17 cellular contexts compared by ENCODE assay signal in the genomic region with DNA sequence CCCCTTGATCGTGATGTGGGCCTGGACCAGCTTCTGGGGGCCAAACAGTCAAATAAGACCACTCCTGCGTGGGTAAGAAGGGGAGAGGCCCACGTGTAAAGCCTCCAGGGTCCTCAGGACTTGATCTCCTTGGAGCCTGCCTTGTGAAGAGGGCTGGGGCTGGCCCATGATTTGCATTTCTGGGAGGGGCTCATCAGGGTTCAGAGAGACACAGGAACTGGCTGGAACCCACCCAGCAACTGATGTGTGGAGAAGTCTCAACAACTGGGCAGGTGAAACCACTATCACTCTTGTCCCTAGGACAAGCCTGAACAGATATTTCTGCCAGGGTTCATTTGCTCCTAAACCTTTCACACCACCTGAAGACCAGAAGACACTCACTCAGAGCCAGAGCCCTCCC.
DNase-seq lines count a peak whose midpoint lies in the region; TF ChIP-seq lines count a peak whose summit lies in the region.
"Had no signal": no experiment of that assay in that cellular context is flagged by ENCODE, and none has a peak within 500 bp of the region (broad histone marks: within the 10 kb centered on the region; RNA-seq: fewer than 3 reads in every experiment).

No MANE protein-coding gene starts in this region.

- no peak overlapping the region for H3K27ac ChIP-seq in H9 (ENCODE audit: insufficient read length, low read depth, low read length)
- H3K27ac ChIP-seq: RWPE1, SJSA1 had no signal

- no peak overlapping the region for H2BK20ac ChIP-seq in H9 (ENCODE audit: low read depth, low read length, poor library complexity, severe bottlenecking)

- no peak overlapping the region for H3K23ac ChIP-seq in H9 (ENCODE audit: insufficient read length, low read depth, low read length)

- no peaks in the 10 kb centered on the region for H3K27me3 Mint-ChIP-seq in H9 (ENCODE audit: low read depth)
- H3K27me3 Mint-ChIP-seq in brain, result peaks cover 10% of the 10 kb centered on the region

- no peak overlapping the region for H2BK12ac ChIP-seq in H9 (ENCODE audit: insufficient read length, low read depth, low read length)

- intact Hi-C loops in posterior vena cava (cut with DNase I), result no loop called here

- H3K27me3 ChIP-seq in H9 (ENCODE audit: insufficient read depth, low read length), result no peaks in the 10 kb centered on the region
- H3K27me3 ChIP-seq: MG63, SJSA1 had no signal

- no peaks in the 10 kb centered on the region for H3K9me3 ChIP-seq in H9 (ENCODE audit: control insufficient read depth, low read depth, low read length)
- H3K9me3 ChIP-seq: MG63 had no signal

- H3K4me1 ChIP-seq in H9 (ENCODE audit: insufficient read depth, low read length), result peaks cover 12% of the 10 kb centered on the region; the same call in 1 of the 2 replicates

- H3K4me2 ChIP-seq in H9 (ENCODE audit: insufficient read depth, insufficient read length, low read length), result no peak overlapping the region

- H3K9ac ChIP-seq in H9 (ENCODE audit: extremely low read depth, insufficient read length, low read length), result no peak overlapping the region

- peaks cover 0 to 2% of the 10 kb centered on the region in 2 experiments; a peak in 3 of 5 replicates for H3K9me3 Mint-ChIP-seq in H9
- H3K9me3 Mint-ChIP-seq in brain, result peaks cover 3 to 17% (median 6%) of the 10 kb centered on the region in 5 experiments

- no peak overlapping the region for H4K5ac ChIP-seq in H9 (ENCODE audit: insufficient read length, low read depth, low read length)

- no peak overlapping the region for H2AK5ac ChIP-seq in H9 (ENCODE audit: insufficient read length, low read length)

- H2AFZ ChIP-seq in H9 (ENCODE audit: low read length), result no peak overlapping the region

- H3K4me3 ChIP-seq in GM12865 (ENCODE audit: low read depth, low read length), result no peak overlapping the region
- H3K4me3 ChIP-seq: MG63, SJSA1 had no signal

- H3K56ac ChIP-seq in H9 (ENCODE audit: insufficient read length, low read depth, low read length), result no peak overlapping the region

- H3K79me2 ChIP-seq in H9 (ENCODE audit: insufficient read depth, low read length), result no peaks in the 10 kb centered on the region

- no peak overlapping the region for H4K91ac ChIP-seq in H9 (ENCODE audit: insufficient read length, low read depth, low read length)

- H3K36me3 Mint-ChIP-seq in H9 (ENCODE audit: insufficient read depth in 1 of 3, low read depth in 3 of 3) (peaks cover 26 to 30% (median 29%) of the 10 kb centered on the region in 3 experiments), brain (peaks cover 41% of the 10 kb centered on the region)
- H3K36me3 Mint-ChIP-seq: CD4-positive, alpha-beta memory T cell had no signal

- no peak for TF ChIP-seq CTCF in GM12865 (IDR thresholded peaks at IDR 0.05; ENCODE audit: insufficient read depth, low read depth, low read length, missing control alignments)
- TF ChIP-seq CTCF in H9 (conservative IDR thresholded peaks at IDR 0.05), result no peak
- TF ChIP-seq CTCF in brain (conservative IDR thresholded peaks at IDR 0.05), result no peak

- no peak overlapping the region for H4K8ac ChIP-seq in H9 (replicated peaks; ENCODE audit: insufficient read length, low read depth, low read length)

- no CpG with 5 or more reads among the region's 3 CpGs for WGBS in H9 (ENCODE audit: extremely low coverage, insufficient read length, low lambda C conversion rate)

- no peaks in the 10 kb centered on the region for H4K20me1 ChIP-seq in H9 (ENCODE audit: control insufficient read depth, insufficient read depth, insufficient read length)

- DNase-seq in GM12865 (ENCODE audit: low read depth), result peak; percentile 68
- no peak for DNase-seq in H9
- peak; percentile 73 for DNase-seq in posterior vena cava (ENCODE audit: low spot score)
- no peak for DNase-seq in NCI-H446 treated with DMSO at 0.1 percent for 48 hours (lab: John Stamatoyannopoulos, UW)
- DNase-seq in amygdala (lab: John Stamatoyannopoulos, UW), result no peak
- DNase-seq in NCI-H2029 treated with DMSO at 0.1 percent for 48 hours (lab: John Stamatoyannopoulos, UW), result no peak
- DNase-seq: ACHN; CD4-positive, alpha-beta memory T cell; EL; KG1; MG63; NCI-H187; NCI-H510A treated with DMSO at 0.1 percent for 48 hours; OCI-M1 had no signal

- H3T11ph ChIP-seq in H9 (ENCODE audit: low read length), result no peak overlapping the region

- no peak overlapping the region for H2BK120ac ChIP-seq in H9 (ENCODE audit: low read depth, low read length, poor library complexity, severe bottlenecking)

- H3K27ac Mint-ChIP-seq in H9, result peak overlapping the region in 2 of 3 experiments; percentile 14 to 63; a peak in 1 of 7 replicates
- peak overlapping the region in 4 of 5 experiments; percentile 33 to 94 (median 62) for H3K27ac Mint-ChIP-seq in brain
- H3K27ac Mint-ChIP-seq: CD4-positive, alpha-beta memory T cell had no signal

- no peak overlapping the region for H2BK15ac ChIP-seq in H9 (ENCODE audit: low read depth, low read length)

- peaks cover 48 to 56% of the 10 kb centered on the region in 2 experiments for H3K4me1 Mint-ChIP-seq in H9
- H3K4me1 Mint-ChIP-seq in brain, result peaks cover 71% of the 10 kb centered on the region
- H3K4me1 Mint-ChIP-seq: CD4-positive, alpha-beta memory T cell had no signal

- H3K18ac ChIP-seq in H9 (ENCODE audit: insufficient read length, low read depth, low read length), result no peak overlapping the region

- H3K14ac ChIP-seq in H9 (ENCODE audit: insufficient read depth, low read length), result no peak overlapping the region

- H3K23me2 ChIP-seq in H9 (ENCODE audit: insufficient read length, low read depth, low read length, poor library complexity, severe bottlenecking), result no peaks in the 10 kb centered on the region

- H3K4me3 Mint-ChIP-seq in H9, result no peak overlapping the region
- H3K4me3 Mint-ChIP-seq in brain, result peak overlapping the region in 1 of 5 experiments; percentile 33
- H3K4me3 Mint-ChIP-seq: CD4-positive, alpha-beta memory T cell had no signal

- no peak overlapping the region for H3K4ac ChIP-seq in H9 (ENCODE audit: low read depth, low read length)

- no peaks in the 10 kb centered on the region for H3K79me1 ChIP-seq in H9 (ENCODE audit: insufficient read depth, low read depth, low read length, poor library complexity, severe bottlenecking)

- no peak overlapping the region for H2BK5ac ChIP-seq in H9 (ENCODE audit: insufficient read length, low read length)

Comparison
In these comparisons a context has a peak if more than half of its experiments do, and no peak if none do; other contexts are left out.
1. DNase-seq: peak in GM12865 (single experiment) and posterior vena cava (single experiment); none in H9 (single experiment), NCI-H446 treated with DMSO at 0.1 percent for 48 hours (single experiment), amygdala (0 of 56) and NCI-H2029 treated with DMSO at 0.1 percent for 48 hours (single experiment).